1 cellular context compared by ENCODE assay signal in the genomic region with DNA sequence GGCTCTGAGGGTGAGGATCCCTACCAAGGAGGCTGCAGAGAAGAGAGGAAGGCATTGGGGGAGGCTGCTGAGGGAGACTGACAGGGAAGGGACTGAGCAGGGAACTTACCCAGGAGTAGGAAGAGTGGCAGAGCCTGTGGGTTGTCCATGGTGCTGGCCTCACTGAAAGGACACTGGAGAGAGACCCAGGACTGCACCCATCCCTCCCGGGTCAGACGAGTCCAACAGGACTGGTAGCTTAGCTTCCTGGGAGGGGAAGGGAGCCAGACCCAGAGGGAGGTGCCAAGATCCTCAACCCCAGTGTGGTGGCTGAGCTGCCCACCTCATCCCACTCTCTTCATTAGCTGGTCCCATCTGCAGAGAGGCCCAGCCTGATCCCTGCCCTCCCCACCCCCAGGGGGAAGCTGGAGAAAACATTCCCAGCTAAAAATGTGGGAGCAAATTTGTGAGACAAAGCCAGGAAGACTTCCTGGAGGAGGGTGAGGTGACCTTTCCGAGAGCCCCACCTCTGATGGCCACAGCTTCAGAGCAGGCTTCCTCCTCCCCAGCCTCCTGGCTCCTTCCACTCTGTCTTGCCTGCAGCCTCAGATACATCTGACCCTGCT.
TF ChIP-seq lines count a peak whose summit lies in the region.

Gene VSIG10L (minus strand): TSS at position 164 of the 605 bp plus-strand sequence. CDS start 15 bp downstream, at position 149.

TF ChIP-seq in H1, 55 proteins besides CTCF, POLR2A, EP300 and RAD21:
- TF ChIP-seq PHF8 (conservative IDR thresholded peaks at IDR 0.05; ENCODE audit: low read depth, low read length): no peak
- no peak for TF ChIP-seq SP1 (IDR thresholded peaks at IDR 0.05; ENCODE audit: low read depth, low read length)
- TF ChIP-seq CBX8 (IDR thresholded peaks at IDR 0.05; ENCODE audit: borderline replicate concordance, low read depth, low read length): no peak
- no peak for TF ChIP-seq ASH2L (IDR thresholded peaks at IDR 0.05; ENCODE audit: low read length)
- no peak for TF ChIP-seq NRF1 (IDR thresholded peaks at IDR 0.05; ENCODE audit: low read depth, low read length)
- TF ChIP-seq TEAD4 (IDR thresholded peaks at IDR 0.05; ENCODE audit: low read depth, low read length): no peak
- no peak for TF ChIP-seq CHD1 (IDR thresholded peaks at IDR 0.05; ENCODE audit: low read depth, low read length)
- TF ChIP-seq KDM1A (IDR thresholded peaks at IDR 0.05; ENCODE audit: borderline replicate concordance, low read length): no peak
- TF ChIP-seq CBX5 (IDR thresholded peaks at IDR 0.05; ENCODE audit: low read depth, low read length): no peak
- TF ChIP-seq TBP (IDR thresholded peaks at IDR 0.05; ENCODE audit: low read depth, low read length): no peak
- TF ChIP-seq TCF12 (IDR thresholded peaks at IDR 0.05; ENCODE audit: low read depth, low read length): no peak
- no peak for TF ChIP-seq GTF2F1 (IDR thresholded peaks at IDR 0.05; ENCODE audit: borderline replicate concordance, low read depth, low read length)
- TF ChIP-seq RBBP5 (IDR thresholded peaks at IDR 0.05; ENCODE audit: borderline replicate concordance, low read depth, low read length): no peak
- no peak for TF ChIP-seq CTBP2 (IDR thresholded peaks at IDR 0.05; ENCODE audit: borderline replicate concordance, insufficient read depth, insufficient read length, low read length)
- no peak for TF ChIP-seq TAF7 (optimal IDR thresholded peaks at IDR 0.05; ENCODE audit: borderline replicate concordance, low read depth, low read length)
- TF ChIP-seq HDAC2 (IDR thresholded peaks at IDR 0.05; ENCODE audit: borderline replicate concordance in 1 of 2, low read depth in 2 of 2, low read length in 2 of 2): no peak
- TF ChIP-seq USF2 (IDR thresholded peaks at IDR 0.05; ENCODE audit: low read length): no peak
- TF ChIP-seq RNF2 (IDR thresholded peaks at IDR 0.05; ENCODE audit: borderline replicate concordance, low read depth, low read length, missing control alignments, poor library complexity, severe bottlenecking): no peak
- TF ChIP-seq YY1 (IDR thresholded peaks at IDR 0.05; ENCODE audit: low read depth, low read length): no peak
- no peak for TF ChIP-seq ATF2 (IDR thresholded peaks at IDR 0.05; ENCODE audit: low read length)
TF ChIP-seq in H1: peak in this region for 0.
